8 cellular contexts compared by ENCODE assay signal in the genomic region with DNA sequence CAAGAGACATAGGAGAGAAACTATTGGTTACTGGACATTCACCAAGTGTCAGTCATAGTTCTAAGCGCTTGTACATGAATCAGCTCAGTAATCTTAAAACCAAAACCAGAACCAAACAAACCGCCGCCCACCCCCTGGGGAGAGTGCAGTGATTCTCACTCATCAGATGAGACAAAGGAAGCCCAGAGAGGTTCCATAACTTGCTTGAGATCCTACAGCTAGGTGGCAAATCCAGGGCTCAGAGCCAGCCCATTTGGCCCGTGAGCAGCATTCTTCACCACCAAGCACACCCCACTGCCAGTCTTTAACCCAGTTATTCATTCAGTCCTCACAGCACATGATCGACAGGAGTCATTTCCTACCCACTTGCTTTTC. TPM values are rescaled to one million over a fixed set of nuclear protein-coding genes. Genes with fewer than 3 reads are reported as not detected.
DNase-seq lines count a peak whose midpoint lies in the region; ATAC-seq, FAIRE-seq and TF ChIP-seq lines count a peak whose summit lies in the region.

No MANE protein-coding gene starts in this region.

- no peaks in the 10 kb centered on the region for H3K4me1 ChIP-seq in neuron (ENCODE audit: insufficient read depth, low read length)

- peak; percentile 70 for ATAC-seq in GM18498 (IDR thresholded peaks at IDR 0.05; ENCODE audit: unreplicated experiment)
- peak; percentile 74 for ATAC-seq in activated CD8-positive, alpha-beta T cell treated with anti-CD3 and anti-CD28 coated beads for 36 hours

- H3K36me3 Mint-ChIP-seq in activated CD8-positive, alpha-beta T cell treated with anti-CD3 and anti-CD28 coated beads for 36 hours (ENCODE audit: low read depth) = no peaks in the 10 kb centered on the region

- DNase-seq in H54 (ENCODE audit: insufficient read length, low spot score) (peak; percentile 65), LHCN-M2 (ENCODE audit: low read depth) (peak; percentile 89), epithelial cell of esophagus (ENCODE audit: low read depth) (peak; percentile 73), substantia nigra (lab: John Stamatoyannopoulos, UW) (peak in 10 of 49 donors; percentile 10 to 52 (median 26)), NOMO-1 treated with DMSO at 0.1 percent for 48 hours (lab: John Stamatoyannopoulos, UW; ENCODE audit: unreplicated experiment) (no peak)
- DNase-seq in activated CD8-positive, alpha-beta T cell treated with anti-CD3 and anti-CD28 coated beads for 36 hours = peak; percentile 96

- no peaks in the 10 kb centered on the region for H3K27me3 ChIP-seq in neuron (ENCODE audit: insufficient read depth, low read length)

- H3K9me3 Mint-ChIP-seq in activated CD8-positive, alpha-beta T cell treated with anti-CD3 and anti-CD28 coated beads for 36 hours = no peaks in the 10 kb centered on the region

- POLR2A ChIA-PET in activated CD8-positive, alpha-beta T cell treated with anti-CD3 and anti-CD28 coated beads for 36 hours (lab: Charles Lee) = interaction anchor here (0.6 kb wide), 2 partner anchors 37 to 181 kb away, joined by 3 read pairs; a partner anchor contains a TSS

- H3K4me1 Mint-ChIP-seq in activated CD8-positive, alpha-beta T cell treated with anti-CD3 and anti-CD28 coated beads for 36 hours (ENCODE audit: low read depth) = peaks cover 23% of the 10 kb centered on the region

- H2AFZ ChIP-seq in neuron (ENCODE audit: low read depth, low read length) = peak overlapping the region; percentile 52

- FAIRE-seq in H54 (lab: Jason Lieb, UNC) = no peak

- TF ChIP-seq CTCF in activated CD8-positive, alpha-beta T cell treated with anti-CD3 and anti-CD28 coated beads for 36 hours (IDR thresholded peaks at IDR 0.05) = no peak
- peak; percentile 20 for TF ChIP-seq CTCF in epithelial cell of esophagus (IDR thresholded peaks at IDR 0.05; ENCODE audit: insufficient read depth, low read depth, low read length, missing control alignments)

- H3K27ac Mint-ChIP-seq in activated CD8-positive, alpha-beta T cell treated with anti-CD3 and anti-CD28 coated beads for 36 hours = peak overlapping the region; percentile 95

- H3K27me3 Mint-ChIP-seq in activated CD8-positive, alpha-beta T cell treated with anti-CD3 and anti-CD28 coated beads for 36 hours = no peaks in the 10 kb centered on the region

- no peaks in the 10 kb centered on the region for H3K36me3 ChIP-seq in neuron (ENCODE audit: insufficient read depth, low read length)

- H3K4me3 ChIP-seq in epithelial cell of esophagus (ENCODE audit: low read length) = peak overlapping the region; percentile 35
- H3K4me3 ChIP-seq in neuron (ENCODE audit: low read length) = no peak overlapping the region

- CTCF ChIA-PET in activated CD8-positive, alpha-beta T cell treated with anti-CD3 and anti-CD28 coated beads for 36 hours (lab: Charles Lee) = interaction anchor here (0.6 to 3.5 kb wide), 39 partner anchors 9 to 407 kb away, joined by 3 to 27 read pairs (median 5); a partner anchor contains a TSS

- TF ChIP-seq POLR2A in H54 (IDR thresholded peaks at IDR 0.05; ENCODE audit: low read depth, low read length) = no peak

- no peaks in the 10 kb centered on the region for H3K9me3 ChIP-seq in neuron (ENCODE audit: low read length)

- peak overlapping the region; percentile 55 for H3K27ac ChIP-seq in substantia nigra (ENCODE audit: low read depth, low read length, poor library complexity, severe bottlenecking)

- peak overlapping the region; percentile 73 for H3K4me3 Mint-ChIP-seq in activated CD8-positive, alpha-beta T cell treated with anti-CD3 and anti-CD28 coated beads for 36 hours

- intact Hi-C loops in activated CD8-positive, alpha-beta T cell treated with anti-CD3 and anti-CD28 coated beads for 36 hours (cut with micrococcal nuclease) = loop anchor here (2.0 to 5.0 kb wide), 2 partner anchors 73 to 128 kb away; no protein-coding TSS in a partner anchor

RNA-seq across cellular contexts. Expression of a gene that starts 37.2 kb away (rescaled TPM):
- total RNA-seq in LHCN-M2 (2014; rRNA removed) = 0.32 and 0.57 TPM in 2 replicates
- 1.9 TPM for polyA plus RNA-seq in LHCN-M2 (2012)
- total RNA-seq in activated CD8-positive, alpha-beta T cell treated with anti-CD3 and anti-CD28 coated beads for 36 hours = 1 to 10 TPM; 1.3 to 1.9 TPM

RNA-seq across cellular contexts. Expression of a gene that starts 43.4 kb away (rescaled TPM):
- total RNA-seq in LHCN-M2 (2014; rRNA removed) = 46.6 and 53.2 TPM in 2 replicates
- polyA plus RNA-seq in LHCN-M2 (2012) = 13.1 TPM
- 10 to 100 TPM; 48.5 to 50.7 TPM for total RNA-seq in activated CD8-positive, alpha-beta T cell treated with anti-CD3 and anti-CD28 coated beads for 36 hours
